In genomic region chr10:78729366-78729765, GRCh38 we compare ENCODE assay signal across 24 cellular contexts.
"Had no signal": no experiment of that assay in that cellular context is flagged by ENCODE, and none has a peak within 500 bp of the region (broad histone marks: within the 10 kb centered on the region; RNA-seq: fewer than 3 reads in every experiment).

No MANE protein-coding gene starts in this region.

- H3K4me3 Mint-ChIP-seq: memory B cell; nephron; stimulated activated naive B cell treated with anti-CD40 and anti-IgM and Interleukin-4, amounts not matched to agents 10 μg/mL and 1 μg/mL and 100 μg/mL, for 72 hours; stimulated activated naive CD8-positive, alpha-beta T cell treated with anti-CD3 and anti-CD28 coated beads, Interleukin-15, amount 100 ng/mL, for 72 hours had no signal

- H3K27ac Mint-ChIP-seq: memory B cell; nephron; stimulated activated naive B cell treated with anti-CD40 and anti-IgM and Interleukin-4, amounts not matched to agents 10 μg/mL and 1 μg/mL and 100 μg/mL, for 72 hours; stimulated activated naive CD8-positive, alpha-beta T cell treated with anti-CD3 and anti-CD28 coated beads, Interleukin-15, amount 100 ng/mL, for 72 hours had no signal

- H3K4me1 Mint-ChIP-seq: memory B cell; stimulated activated naive B cell treated with anti-CD40 and anti-IgM and Interleukin-4, amounts not matched to agents 10 μg/mL and 1 μg/mL and 100 μg/mL, for 72 hours; stimulated activated naive CD8-positive, alpha-beta T cell treated with anti-CD3 and anti-CD28 coated beads, Interleukin-15, amount 100 ng/mL, for 72 hours had no signal

- H3K9me3 Mint-ChIP-seq: memory B cell; nephron; stimulated activated naive B cell treated with anti-CD40 and anti-IgM and Interleukin-4, amounts not matched to agents 10 μg/mL and 1 μg/mL and 100 μg/mL, for 72 hours; stimulated activated naive CD8-positive, alpha-beta T cell treated with anti-CD3 and anti-CD28 coated beads, Interleukin-15, amount 100 ng/mL, for 72 hours had no signal

- FAIRE-seq: endometrium had no signal

- ATAC-seq: gastrocnemius medialis; left cardiac atrium; lower lobe of right lung; psoas muscle; sciatic nerve; stimulated activated naive B cell treated with anti-CD40 and anti-IgM and Interleukin-4, amounts not matched to agents 10 μg/mL and 1 μg/mL and 100 μg/mL, for 72 hours; stimulated activated naive CD8-positive, alpha-beta T cell treated with anti-CD3 and anti-CD28 coated beads, Interleukin-15, amount 100 ng/mL, for 72 hours had no signal

- H3K36me3 ChIP-seq: esophagus muscularis mucosa, gastrocnemius medialis, left ventricle myocardium inferior, lower lobe of right lung, spleen, transverse colon had no signal

- H3K36me3 Mint-ChIP-seq: memory B cell; stimulated activated naive B cell treated with anti-CD40 and anti-IgM and Interleukin-4, amounts not matched to agents 10 μg/mL and 1 μg/mL and 100 μg/mL, for 72 hours had no signal

- H3K27me3 ChIP-seq: esophagus muscularis mucosa, gastrocnemius medialis, testis had no signal

- DNase-seq: cortex of kidney; dorsolateral prefrontal cortex; effector CD8-positive, alpha-beta T cell; gastrocnemius medialis; glutamatergic neuron; islet precursor cell; left cardiac atrium; left ventricle myocardium inferior; lower lobe of right lung; midbrain; psoas muscle; spleen; stimulated activated CD4-positive, alpha-beta T cell treated with anti-CD3 and anti-CD28 coated beads, Interleukin-15, amount 100 ng/mL, for 24 hours; stimulated activated CD4-positive, alpha-beta T cell treated with anti-CD3 and anti-CD28 coated beads, Interleukin-1b, Interleukin-23, amount 100 ng/mL, for 48 hours; stimulated activated CD4-positive, alpha-beta T cell treated with anti-CD3 and anti-CD28 coated beads, Interleukin-4, amount 100 ng/mL, for 24 hours; stimulated activated naive B cell treated with anti-CD40 and anti-IgM and Interleukin-4, amounts not matched to agents 10 μg/mL and 1 μg/mL and 100 μg/mL, for 72 hours; stimulated activated naive CD8-positive, alpha-beta T cell treated with anti-CD3 and anti-CD28 coated beads, Interleukin-15, amount 100 ng/mL, for 72 hours; testis; transverse colon had no signal

- H3K4me3 ChIP-seq: dorsolateral prefrontal cortex, esophagus muscularis mucosa, gastrocnemius medialis, left ventricle myocardium inferior, lower lobe of right lung, psoas muscle, spleen, testis, transverse colon had no signal
